In the genomic region with DNA sequence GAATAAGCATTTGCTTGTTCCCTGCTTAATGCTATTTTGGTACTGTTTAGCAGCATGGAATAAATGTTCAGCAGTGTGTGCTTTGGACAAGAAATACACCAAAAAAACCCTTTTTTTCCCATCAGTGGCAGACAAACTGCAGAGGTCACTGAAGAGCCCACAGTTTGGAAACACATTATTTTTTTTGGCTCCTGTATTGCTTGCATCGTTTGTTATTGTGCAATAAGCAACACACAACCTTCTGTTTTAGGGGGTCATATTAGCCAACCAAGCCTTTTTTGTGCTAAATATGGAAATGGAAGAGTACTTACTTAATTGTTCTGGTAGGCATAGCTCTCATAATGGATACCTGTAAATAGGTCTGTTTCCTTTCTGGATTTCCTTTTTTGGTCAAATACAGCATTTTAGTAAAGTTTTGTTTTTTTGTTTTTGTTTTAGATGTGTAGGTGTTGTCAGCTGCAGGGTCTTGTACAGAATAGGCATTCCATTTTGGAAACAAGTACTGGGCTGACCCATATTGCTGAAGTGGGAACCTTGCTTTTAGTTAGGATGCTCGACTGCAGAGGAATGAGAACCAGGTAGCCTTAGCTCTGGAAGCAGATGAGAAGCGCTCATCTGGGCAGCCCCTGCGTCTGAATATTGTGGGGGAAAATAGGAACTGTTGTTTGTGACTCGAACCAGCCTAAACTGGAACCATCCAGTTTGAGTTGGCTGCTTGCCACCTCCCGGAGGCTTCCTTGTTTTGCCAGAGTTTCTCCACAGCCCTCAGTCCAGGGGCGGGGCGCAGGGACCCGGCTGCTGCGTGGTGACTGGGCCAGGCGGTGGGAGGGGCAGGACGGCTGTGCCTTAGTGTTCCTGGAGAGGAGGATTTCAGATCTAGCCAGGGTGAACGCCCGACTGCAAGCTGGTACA, we compare ENCODE assay signal across 8 cellular contexts. TPM values are rescaled to one million over a fixed set of nuclear protein-coding genes. Genes with fewer than 3 reads are reported as not detected.
DNase-seq lines count a peak whose midpoint lies in the region; ATAC-seq and TF ChIP-seq lines count a peak whose summit lies in the region.

No MANE protein-coding gene starts in this region.

- no peak for TF ChIP-seq EP300 in suprapubic skin (IDR thresholded peaks at IDR 0.05)

- TF ChIP-seq CTCF in suprapubic skin (IDR thresholded peaks at IDR 0.05): no peak

- no peaks in the 10 kb centered on the region for H3K27me3 ChIP-seq in suprapubic skin

- no peak for TF ChIP-seq POLR2A in suprapubic skin (IDR thresholded peaks at IDR 0.05)

- H3K36me3 ChIP-seq in suprapubic skin: peaks cover 4% of the 10 kb centered on the region

- no peaks in the 10 kb centered on the region for H3K9me3 ChIP-seq in suprapubic skin

- peaks cover 67% of the 10 kb centered on the region for H3K4me1 ChIP-seq in suprapubic skin

- peak overlapping the region; percentile 93 for H3K27ac ChIP-seq in suprapubic skin

- WGBS in suprapubic skin: 2% methylated on average over 9 of the region's 14 CpGs

- peak overlapping the region; percentile 42 for H3K4me3 ChIP-seq in suprapubic skin

- DNase-seq in EL (peak; percentile 92), NCI-H510A treated with DMSO at 0.1 percent for 48 hours (lab: John Stamatoyannopoulos, UW) (peak; percentile 99), fibroblast of the conjunctiva (ENCODE audit: low read depth) (peak; percentile 95), myocyte (ENCODE audit: low read depth) (peak; percentile 95), suprapubic skin (ENCODE audit: low spot score in 2 of 2) (peak; percentile 98)
- peak; percentile 28 to 39 for DNase-seq in activated T-cell treated with anti-CD3 and anti-CD28 coated beads, Interleukin-2, amount 50 U/mL, for 48 hours

- ATAC-seq in HG03108 (IDR thresholded peaks at IDR 0.05; ENCODE audit: unreplicated experiment): peak; percentile 55
- no peak for ATAC-seq in GM19397 (IDR thresholded peaks at IDR 0.05; ENCODE audit: unreplicated experiment)

RNA-seq across cellular contexts. Expression of a gene that starts 38.5 kb away (rescaled TPM):
- total RNA-seq in myocyte (7.6 and 14.4 TPM in 2 replicates), suprapubic skin (10 to 100 TPM; 55.0 to 79.7 (median 63.8) TPM)
- 15.2 TPM for polyA plus RNA-seq in myocyte (2012)

Comparison
In these comparisons a context has a peak if more than half of its experiments do, and no peak if none do; other contexts are left out.
1. DNase-seq: peak in every context shown above with its lines; median percentile 99 in NCI-H510A treated with DMSO at 0.1 percent for 48 hours; 98 in suprapubic skin; 95 in fibroblast of the conjunctiva; 95 in myocyte; 92 in EL; 34 in activated T-cell treated with anti-CD3 and anti-CD28 coated beads, Interleukin-2, amount 50 U/mL, for 48 hours.